Comparison of ENCODE assay signal across 34 cellular contexts in the genomic region with DNA sequence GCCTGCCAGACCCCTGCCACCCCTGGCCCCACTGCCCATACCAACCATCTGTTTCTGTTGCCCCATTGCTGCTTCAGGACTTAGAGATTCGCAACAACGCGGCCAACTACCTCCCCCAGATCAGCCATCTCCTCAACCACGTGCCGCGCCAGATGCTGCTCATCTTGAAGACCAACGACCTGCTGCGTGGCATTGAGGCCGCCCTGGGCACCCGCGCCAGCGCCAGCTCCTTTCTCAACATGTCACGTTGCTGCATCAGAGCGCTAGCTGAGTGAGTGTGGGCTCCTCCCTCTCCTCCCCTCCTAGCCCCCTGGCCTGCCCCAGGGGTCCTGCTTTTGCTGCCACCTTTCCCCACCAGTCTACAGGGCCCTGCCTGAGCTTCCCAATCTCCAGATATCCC.
"Had no signal": no experiment of that assay in that cellular context is flagged by ENCODE, and none has a peak within 500 bp of the region (broad histone marks: within the 10 kb centered on the region; RNA-seq: fewer than 3 reads in every experiment).

No MANE protein-coding gene starts in this region.

- H3K27ac ChIP-seq: KMS-11 had no signal

- H3K36me3 ChIP-seq: MG63 had no signal

- H3K4me3 ChIP-seq: MG63 had no signal

- H3K27me3 ChIP-seq: MG63 had no signal

- H3K9me3 ChIP-seq: MG63 had no signal

- DNase-seq: Karpas-422, Kasumi-1, MG63, MM.1S, MV-4-11, NCI-H1048, NCI-H1092, NCI-H1092 treated with DMSO at 0.1 percent for 48 hours, NCI-H1105, NCI-H1105 treated with DMSO at 0.1 percent for 48 hours, NCI-H1417, NCI-H1417 treated with DMSO at 0.1 percent for 48 hours, NCI-H1436, NCI-H1436 treated with DMSO at 0.1 percent for 48 hours, NCI-H146, NCI-H1694, NCI-H1694 treated with DMSO at 0.1 percent for 48 hours, NCI-H187, NCI-H187 treated with DMSO at 0.1 percent for 48 hours, NCI-H1930, NCI-H2029, NCI-H2029 treated with DMSO at 0.1 percent for 48 hours, NCI-H2081, NCI-H2081 treated with DMSO at 0.1 percent for 48 hours, NCI-H2107, NCI-H2171, NCI-H2171 treated with DMSO at 0.1 percent for 48 hours, NCI-H2227 treated with DMSO at 0.1 percent for 48 hours, NCI-H226, NCI-H345, NCI-H446, NCI-H446 treated with DMSO at 0.1 percent for 48 hours, NCI-H510A had no signal

- H3K4me2 ChIP-seq: KMS-11 had no signal

- H3K9ac ChIP-seq: KMS-11 had no signal
